ENCODE assay signal across 13 cellular contexts in the genomic region with DNA sequence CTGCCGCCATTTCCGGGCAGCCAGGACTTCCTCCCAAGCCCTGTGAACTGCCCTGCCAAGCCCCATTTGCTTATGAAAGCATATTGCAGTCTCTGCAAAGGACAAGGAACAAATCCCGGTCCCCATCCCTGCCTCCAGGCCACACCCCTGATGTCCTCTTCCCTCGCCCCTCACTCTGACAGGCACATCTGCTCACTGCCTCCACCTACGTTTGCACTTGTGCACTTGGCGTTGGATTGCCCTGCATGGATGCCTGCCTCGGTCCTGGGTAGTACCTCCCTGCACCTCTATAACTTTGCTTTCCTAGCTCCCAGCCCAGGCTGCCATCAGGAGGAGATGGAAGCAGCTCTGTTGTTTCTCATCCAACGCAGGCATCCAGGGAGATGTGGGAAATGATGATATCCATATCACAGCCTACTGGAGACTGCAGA.
"Had no signal": no experiment of that assay in that cellular context is flagged by ENCODE, and none has a peak within 500 bp of the region (broad histone marks: within the 10 kb centered on the region; RNA-seq: fewer than 3 reads in every experiment).

No MANE protein-coding gene starts in this region.

- H3K9me3 ChIP-seq: left ventricle myocardium inferior, right atrium auricular region, spleen, stomach, thoracic aorta had no signal

- H3K27me3 ChIP-seq: right atrium auricular region, spleen, stomach had no signal

- H3K9me3 Mint-ChIP-seq: activated naive CD8-positive, alpha-beta T cell treated with anti-CD3 and anti-CD28 coated beads, Interleukin-2, amount 10 ng/mL, durations not matched to agents 7 days and 5 days; memory B cell; naive thymus-derived CD8-positive, alpha-beta T cell had no signal

- H3K4me3 Mint-ChIP-seq: activated naive CD8-positive, alpha-beta T cell treated with anti-CD3 and anti-CD28 coated beads, Interleukin-2, amount 10 ng/mL, durations not matched to agents 7 days and 5 days; memory B cell; naive thymus-derived CD8-positive, alpha-beta T cell had no signal

- DNase-seq: activated CD4-positive, alpha-beta T cell treated with anti-CD3 and anti-CD28 coated beads, Interleukin-2, amount 50 U/mL, for 1 hour; activated CD8-positive, alpha-beta memory T cell treated with anti-CD3 and anti-CD28 coated beads for 24 hours; activated naive CD4-positive, alpha-beta T cell; activated naive CD8-positive, alpha-beta T cell treated with anti-CD3 and anti-CD28 coated beads, Interleukin-2, amount 10 ng/mL, durations not matched to agents 7 days and 5 days; left ventricle myocardium inferior; naive thymus-derived CD8-positive, alpha-beta T cell; spleen; stomach; T-helper 2 cell had no signal

- ATAC-seq: activated CD4-positive, CD25-positive, alpha-beta regulatory T cell treated with anti-CD3 and anti-CD28 coated beads, Interleukin-2, amount 50 U/mL, for 24 hours; naive thymus-derived CD8-positive, alpha-beta T cell had no signal

- H3K27ac ChIP-seq: left ventricle myocardium inferior, spleen, stomach had no signal

- H3K4me3 ChIP-seq: left ventricle myocardium inferior, right atrium auricular region, spleen, stomach, thoracic aorta had no signal

- H3K27me3 Mint-ChIP-seq: activated naive CD8-positive, alpha-beta T cell treated with anti-CD3 and anti-CD28 coated beads, Interleukin-2, amount 10 ng/mL, durations not matched to agents 7 days and 5 days had no signal

- H3K36me3 Mint-ChIP-seq: activated naive CD8-positive, alpha-beta T cell treated with anti-CD3 and anti-CD28 coated beads, Interleukin-2, amount 10 ng/mL, durations not matched to agents 7 days and 5 days; memory B cell had no signal

- H3K27ac Mint-ChIP-seq: activated naive CD8-positive, alpha-beta T cell treated with anti-CD3 and anti-CD28 coated beads, Interleukin-2, amount 10 ng/mL, durations not matched to agents 7 days and 5 days; memory B cell had no signal
